Comparison of ENCODE assay signal across 21 cellular contexts in genomic region chr10:79282388-79282787, GRCh38.
DNase-seq lines count a peak whose midpoint lies in the region; ATAC-seq and TF ChIP-seq lines count a peak whose summit lies in the region.
"Had no signal": no experiment of that assay in that cellular context is flagged by ENCODE, and none has a peak within 500 bp of the region (broad histone marks: within the 10 kb centered on the region; RNA-seq: fewer than 3 reads in every experiment).

No MANE protein-coding gene starts in this region.

- no peak for DNase-seq in activated naive CD4-positive, alpha-beta T cell treated with anti-CD3 and anti-CD28 coated beads for 36 hours
- DNase-seq in activated naive CD4-positive, alpha-beta T cell treated with Interleukin-2 at 50 U/mL for 16 hours: no peak
- DNase-seq in RWPE1 (ENCODE audit: low spot score): no peak
- peak; percentile 83 for DNase-seq in islet precursor cell
- no peak for DNase-seq in NCI-H226
- no peak for DNase-seq in SHP77 (lab: John Stamatoyannopoulos, UW)
- DNase-seq: activated CD4-positive, CD25-positive, alpha-beta regulatory T cell treated with anti-CD3 and anti-CD28 coated beads, Interleukin-2, amount 50 U/mL, for 72 hours; activated CD8-positive, alpha-beta memory T cell treated with anti-CD3 and anti-CD28 coated beads for 24 hours; activated T-cell treated with anti-CD3 and anti-CD28 coated beads, Interleukin-2, amount 50 U/mL, for 72 hours; dermis blood vessel endothelial cell; gastrocnemius medialis; natural killer cell; NCI-H1092 treated with DMSO at 0.1 percent for 48 hours; NCI-H748 treated with DMSO at 0.1 percent for 48 hours; SK-N-SH had no signal

- no peak overlapping the region for H3K4me3 Mint-ChIP-seq in activated naive CD4-positive, alpha-beta T cell treated with anti-CD3 and anti-CD28 coated beads for 36 hours
- no peak overlapping the region for H3K4me3 Mint-ChIP-seq in stimulated activated memory B cell treated with anti-CD40 and anti-IgM and Interleukin-4, amounts not matched to agents 10 μg/mL and 1 μg/mL and 100 μg/mL, for 72 hours
- H3K4me3 Mint-ChIP-seq: activated T-cell treated with anti-CD3 and anti-CD28 coated beads, Interleukin-2, amount 50 U/mL, for 72 hours; natural killer cell; T-helper 2 cell treated with Interferon-gamma antibody and Interleukin-4, amounts not matched to agents 5 μg/mL and 100 μg/mL, for 36 hours had no signal

- H3K27ac ChIP-seq in RWPE1: peak overlapping the region; percentile 12; the same call in 1 of the 2 replicates
- H3K27ac ChIP-seq: A549, breast epithelium, C4-2B, gastrocnemius medialis had no signal

- no peak for ATAC-seq in stimulated activated memory B cell treated with anti-CD40 and anti-IgM and Interleukin-4, amounts not matched to agents 10 μg/mL and 1 μg/mL and 100 μg/mL, for 72 hours
- ATAC-seq in GM21367 (IDR thresholded peaks at IDR 0.05; ENCODE audit: unreplicated experiment): no peak
- ATAC-seq: A549; activated T-cell treated with anti-CD3 and anti-CD28 coated beads, Interleukin-2, amount 50 U/mL, for 72 hours; gastrocnemius medialis; natural killer cell had no signal

- no peak for TF ChIP-seq CTCF in RWPE1 (conservative IDR thresholded peaks at IDR 0.05; ENCODE audit: low read depth)

- peaks cover 33% of the 10 kb centered on the region for H3K4me1 Mint-ChIP-seq in activated naive CD4-positive, alpha-beta T cell treated with anti-CD3 and anti-CD28 coated beads for 36 hours (ENCODE audit: low read depth)
- peaks cover 71% of the 10 kb centered on the region for H3K4me1 Mint-ChIP-seq in stimulated activated memory B cell treated with anti-CD40 and anti-IgM and Interleukin-4, amounts not matched to agents 10 μg/mL and 1 μg/mL and 100 μg/mL, for 72 hours

- intact Hi-C loops in activated naive CD4-positive, alpha-beta T cell treated with anti-CD3 and anti-CD28 coated beads for 36 hours (cut with micrococcal nuclease): no loop called here

- POLR2A ChIA-PET in RWPE1 (lab: Yijun Ruan, JAX; ENCODE audit: low non-redundant PET): no interaction called here

- CTCF ChIA-PET in activated naive CD4-positive, alpha-beta T cell treated with anti-CD3 and anti-CD28 coated beads for 36 hours (lab: Charles Lee): no interaction called here
- CTCF ChIA-PET in RWPE1 (lab: Yijun Ruan, JAX): no interaction called here

- peaks cover 15% of the 10 kb centered on the region for H3K36me3 Mint-ChIP-seq in activated naive CD4-positive, alpha-beta T cell treated with anti-CD3 and anti-CD28 coated beads for 36 hours (ENCODE audit: low read depth)
- peaks cover 55% of the 10 kb centered on the region for H3K36me3 Mint-ChIP-seq in stimulated activated memory B cell treated with anti-CD40 and anti-IgM and Interleukin-4, amounts not matched to agents 10 μg/mL and 1 μg/mL and 100 μg/mL, for 72 hours

- peak overlapping the region; percentile 36 for H3K27ac Mint-ChIP-seq in activated naive CD4-positive, alpha-beta T cell treated with anti-CD3 and anti-CD28 coated beads for 36 hours
- H3K27ac Mint-ChIP-seq in stimulated activated memory B cell treated with anti-CD40 and anti-IgM and Interleukin-4, amounts not matched to agents 10 μg/mL and 1 μg/mL and 100 μg/mL, for 72 hours: peak overlapping the region; percentile 99
- H3K27ac Mint-ChIP-seq: activated T-cell treated with anti-CD3 and anti-CD28 coated beads, Interleukin-2, amount 50 U/mL, for 72 hours; natural killer cell; T-helper 2 cell treated with Interferon-gamma antibody and Interleukin-4, amounts not matched to agents 5 μg/mL and 100 μg/mL, for 36 hours had no signal

- no peaks in the 10 kb centered on the region for H3K27me3 Mint-ChIP-seq in activated naive CD4-positive, alpha-beta T cell treated with anti-CD3 and anti-CD28 coated beads for 36 hours (ENCODE audit: low read depth)
- no peaks in the 10 kb centered on the region for H3K27me3 Mint-ChIP-seq in stimulated activated memory B cell treated with anti-CD40 and anti-IgM and Interleukin-4, amounts not matched to agents 10 μg/mL and 1 μg/mL and 100 μg/mL, for 72 hours

- no peaks in the 10 kb centered on the region for H3K9me3 Mint-ChIP-seq in activated naive CD4-positive, alpha-beta T cell treated with anti-CD3 and anti-CD28 coated beads for 36 hours
- no peaks in the 10 kb centered on the region for H3K9me3 Mint-ChIP-seq in stimulated activated memory B cell treated with anti-CD40 and anti-IgM and Interleukin-4, amounts not matched to agents 10 μg/mL and 1 μg/mL and 100 μg/mL, for 72 hours
- H3K9me3 Mint-ChIP-seq: activated T-cell treated with anti-CD3 and anti-CD28 coated beads, Interleukin-2, amount 50 U/mL, for 72 hours; natural killer cell; T-helper 2 cell treated with Interferon-gamma antibody and Interleukin-4, amounts not matched to agents 5 μg/mL and 100 μg/mL, for 36 hours had no signal
